17 cellular contexts compared by ENCODE assay signal in genomic region chr15:60044636-60045273, GRCh38. TPM values are rescaled to one million over a fixed set of nuclear protein-coding genes. Genes with fewer than 3 reads are reported as not detected.
DNase-seq lines count a peak whose midpoint lies in the region; ATAC-seq and TF ChIP-seq lines count a peak whose summit lies in the region.
"Had no signal": no experiment of that assay in that cellular context is flagged by ENCODE, and none has a peak within 500 bp of the region (broad histone marks: within the 10 kb centered on the region; RNA-seq: fewer than 3 reads in every experiment).

No MANE protein-coding gene starts in this region.

- no peak overlapping the region for H3K4me2 ChIP-seq in mesendoderm (ENCODE audit: low read length)
- H3K4me2 ChIP-seq: A549 had no signal

- no peak overlapping the region for H2AK5ac ChIP-seq in mesendoderm (ENCODE audit: low read length)

- TF ChIP-seq POLR2A in heart left ventricle (IDR thresholded peaks at IDR 0.05) = no peak

- H3K56ac ChIP-seq in mesendoderm (ENCODE audit: low read length) = no peak overlapping the region

- no peak overlapping the region for H2BK15ac ChIP-seq in mesendoderm (replicated peaks; ENCODE audit: low read depth)

- no CpG with 5 or more reads among the region's 5 CpGs for WGBS in mesendoderm (ENCODE audit: extremely low coverage, insufficient coverage, low lambda C conversion rate)
- 51 to 55% (median 52%) methylated on average over 5 of the region's 5 CpGs for WGBS in heart left ventricle, 4 donors

- intact Hi-C loops in activated CD4-positive, alpha-beta T cell treated with anti-CD3 and anti-CD28 coated beads, Interleukin-2, amount 10 ng/mL, durations not matched to agents 24 days and 14 days (cut with micrococcal nuclease) = loop anchor here (1.0 to 2.0 kb wide), 5 partner anchors 8 to 82 kb away; no protein-coding TSS in a partner anchor
- intact Hi-C loops in activated CD4-positive, alpha-beta memory T cell treated with anti-CD3 and anti-CD28 coated beads for 36 hours (cut with micrococcal nuclease) = loop anchor here (1.0 to 5.0 kb wide), 4 partner anchors 33 to 125 kb away; no protein-coding TSS in a partner anchor
- intact Hi-C loops in heart left ventricle (cut with DNase I) = no loop called here
- intact Hi-C loops in tibial artery (cut with DNase I; ENCODE audit: low total_unique reads) = no loop called here

- POLR2A ChIA-PET in activated CD4-positive, alpha-beta memory T cell treated with anti-CD3 and anti-CD28 coated beads for 36 hours (lab: Charles Lee) = interaction anchor here (0.8 to 1.5 kb wide), 6 partner anchors 33 to 110 kb away, joined by 3 to 6 read pairs (median 3); no protein-coding TSS in a partner anchor

- peak overlapping the region; percentile 54 for H3K4me3 Mint-ChIP-seq in activated CD4-positive, alpha-beta T cell treated with anti-CD3 and anti-CD28 coated beads, Interleukin-2, amount 10 ng/mL, durations not matched to agents 24 days and 14 days
- H3K4me3 Mint-ChIP-seq in activated CD4-positive, alpha-beta memory T cell treated with anti-CD3 and anti-CD28 coated beads for 36 hours = peak overlapping the region; percentile 46
- H3K4me3 Mint-ChIP-seq: stimulated activated memory B cell treated with anti-CD40 and anti-IgM and Interleukin-4, amounts not matched to agents 10 μg/mL and 1 μg/mL and 100 μg/mL, for 72 hours had no signal

- H3K27me3 Mint-ChIP-seq in activated CD4-positive, alpha-beta T cell treated with anti-CD3 and anti-CD28 coated beads, Interleukin-2, amount 10 ng/mL, durations not matched to agents 24 days and 14 days = peaks cover 23% of the 10 kb centered on the region
- H3K27me3 Mint-ChIP-seq in activated CD4-positive, alpha-beta memory T cell treated with anti-CD3 and anti-CD28 coated beads for 36 hours = peaks cover 4% of the 10 kb centered on the region

- H3K18ac ChIP-seq in mesendoderm (ENCODE audit: low read length) = no peak overlapping the region

- H3K36me3 ChIP-seq in mesendoderm (ENCODE audit: control insufficient read depth, insufficient read depth, low read length) = no peaks in the 10 kb centered on the region
- H3K36me3 ChIP-seq in heart left ventricle = no peaks in the 10 kb centered on the region
- no peaks in the 10 kb centered on the region for H3K36me3 ChIP-seq in tibial artery

- H3K4me3 ChIP-seq in Jurkat, Clone E6-1 (ENCODE audit: low read length) = peak overlapping the region; percentile 4; the same call in 1 of the 2 replicates
- H3K4me3 ChIP-seq in mesendoderm (ENCODE audit: low read length) (no peak overlapping the region), heart left ventricle (no peak overlapping the region), tibial artery (no peak overlapping the region)
- H3K4me3 ChIP-seq: A549 had no signal

- H3K27ac ChIP-seq in mesendoderm (ENCODE audit: low read depth, low read length) = no peak overlapping the region
- no peak overlapping the region for H3K27ac ChIP-seq in heart left ventricle
- no peak overlapping the region for H3K27ac ChIP-seq in tibial artery
- H3K27ac ChIP-seq: A549 had no signal

- peaks cover 20% of the 10 kb centered on the region for H3K4me1 Mint-ChIP-seq in activated CD4-positive, alpha-beta T cell treated with anti-CD3 and anti-CD28 coated beads, Interleukin-2, amount 10 ng/mL, durations not matched to agents 24 days and 14 days
- peaks cover 19% of the 10 kb centered on the region for H3K4me1 Mint-ChIP-seq in activated CD4-positive, alpha-beta memory T cell treated with anti-CD3 and anti-CD28 coated beads for 36 hours (ENCODE audit: low read depth)
- H3K4me1 Mint-ChIP-seq: stimulated activated memory B cell treated with anti-CD40 and anti-IgM and Interleukin-4, amounts not matched to agents 10 μg/mL and 1 μg/mL and 100 μg/mL, for 72 hours had no signal

- no peak overlapping the region for H3K9ac ChIP-seq in mesendoderm (ENCODE audit: low read length)

- no peaks in the 10 kb centered on the region for H3K27me3 ChIP-seq in mesendoderm (ENCODE audit: insufficient read depth, low read length, poor library complexity)
- H3K27me3 ChIP-seq in heart left ventricle = peaks cover 0 to 39% (median 7%) of the 10 kb centered on the region in 9 donors
- peaks cover 0 to 2% of the 10 kb centered on the region in 2 donors for H3K27me3 ChIP-seq in tibial artery

- H3K4me1 ChIP-seq in mesendoderm (ENCODE audit: control insufficient read depth, low read depth, low read length) = no peaks in the 10 kb centered on the region
- no peaks in the 10 kb centered on the region for H3K4me1 ChIP-seq in heart left ventricle
- no peaks in the 10 kb centered on the region for H3K4me1 ChIP-seq in tibial artery
- H3K4me1 ChIP-seq: A549 had no signal

- no peak for ATAC-seq in heart left ventricle
- ATAC-seq: A549; stimulated activated memory B cell treated with anti-CD40 and anti-IgM and Interleukin-4, amounts not matched to agents 10 μg/mL and 1 μg/mL and 100 μg/mL, for 72 hours had no signal

- H3K9me3 ChIP-seq in heart left ventricle (peaks cover 0 to 8% (median 3%) of the 10 kb centered on the region in 12 donors), tibial artery (no peaks in the 10 kb centered on the region)

- no peak overlapping the region for H4K5ac ChIP-seq in mesendoderm (ENCODE audit: low read length)

- H3K4ac ChIP-seq in mesendoderm (ENCODE audit: low read depth, low read length) = no peak overlapping the region

- peaks cover 2% of the 10 kb centered on the region for H3K36me3 Mint-ChIP-seq in activated CD4-positive, alpha-beta T cell treated with anti-CD3 and anti-CD28 coated beads, Interleukin-2, amount 10 ng/mL, durations not matched to agents 24 days and 14 days (ENCODE audit: low read depth)
- peaks cover 2% of the 10 kb centered on the region for H3K36me3 Mint-ChIP-seq in activated CD4-positive, alpha-beta memory T cell treated with anti-CD3 and anti-CD28 coated beads for 36 hours
- H3K36me3 Mint-ChIP-seq: stimulated activated memory B cell treated with anti-CD40 and anti-IgM and Interleukin-4, amounts not matched to agents 10 μg/mL and 1 μg/mL and 100 μg/mL, for 72 hours had no signal

- TF ChIP-seq CTCF in heart left ventricle (IDR thresholded peaks at IDR 0.05) (no peak), tibial artery (IDR thresholded peaks at IDR 0.05) (no peak)

- peak; percentile 82 for DNase-seq in activated CD4-positive, alpha-beta T cell treated with anti-CD3 and anti-CD28 coated beads, Interleukin-2, amount 10 ng/mL, durations not matched to agents 24 days and 14 days
- DNase-seq in activated CD4-positive, alpha-beta T cell treated with anti-CD3 and anti-CD28 coated beads, Interleukin-2, amount 50 U/mL, for 1 hour = no peak
- DNase-seq in Jurkat, Clone E6-1 (ENCODE audit: low read depth, low spot score) = peak; percentile 87
- peak; percentile 57 for DNase-seq in activated CD4-positive, alpha-beta memory T cell treated with anti-CD3 and anti-CD28 coated beads for 36 hours
- DNase-seq in mesendoderm (peak; percentile 14), activated gamma-delta T cell treated with Interleukin-2 at 50 U/mL for 16 hours (no peak), heart left ventricle (no peak), tibial artery (no peak)
- DNase-seq: activated CD4-positive, CD25-positive, alpha-beta regulatory T cell treated with anti-CD3 and anti-CD28 coated beads, Interleukin-2, amount 50 U/mL, for 72 hours; foreskin melanocyte; GDM1; NCI-H524; stimulated activated CD4-positive, alpha-beta T cell treated with anti-CD3 and anti-CD28 coated beads, Interleukin-4, amount 100 ng/mL, for 1 hour had no signal

- H3K23ac ChIP-seq in mesendoderm (ENCODE audit: low read length) = no peak overlapping the region

- CTCF ChIA-PET in activated CD4-positive, alpha-beta memory T cell treated with anti-CD3 and anti-CD28 coated beads for 36 hours (lab: Charles Lee) = interaction anchor here (0.6 to 1.5 kb wide), 8 partner anchors 37 to 282 kb away, joined by 3 to 9 read pairs (median 4); no protein-coding TSS in a partner anchor

- H3K79me1 ChIP-seq in mesendoderm (ENCODE audit: low read length) = no peaks in the 10 kb centered on the region

- no peak overlapping the region for H2BK5ac ChIP-seq in mesendoderm (ENCODE audit: low read length)

- H3K27ac Mint-ChIP-seq in activated CD4-positive, alpha-beta T cell treated with anti-CD3 and anti-CD28 coated beads, Interleukin-2, amount 10 ng/mL, durations not matched to agents 24 days and 14 days = peak overlapping the region; percentile 78
- peak overlapping the region; percentile 75 for H3K27ac Mint-ChIP-seq in activated CD4-positive, alpha-beta memory T cell treated with anti-CD3 and anti-CD28 coated beads for 36 hours
- H3K27ac Mint-ChIP-seq: stimulated activated memory B cell treated with anti-CD40 and anti-IgM and Interleukin-4, amounts not matched to agents 10 μg/mL and 1 μg/mL and 100 μg/mL, for 72 hours had no signal

- H3K9me3 Mint-ChIP-seq in activated CD4-positive, alpha-beta T cell treated with anti-CD3 and anti-CD28 coated beads, Interleukin-2, amount 10 ng/mL, durations not matched to agents 24 days and 14 days = peaks cover 12% of the 10 kb centered on the region
- peaks cover 6% of the 10 kb centered on the region for H3K9me3 Mint-ChIP-seq in activated CD4-positive, alpha-beta memory T cell treated with anti-CD3 and anti-CD28 coated beads for 36 hours

- H4K8ac ChIP-seq in mesendoderm (ENCODE audit: low read depth, low read length) = no peak overlapping the region

- H2BK120ac ChIP-seq in mesendoderm (ENCODE audit: low read depth, low read length) = no peak overlapping the region

- H3K79me2 ChIP-seq in mesendoderm (ENCODE audit: control insufficient read depth, insufficient read depth, low read length) = no peaks in the 10 kb centered on the region

RNA-seq across cellular contexts. Expression of gene FOXB1, which starts 40.6 kb away (rescaled TPM):
- 0.54 and 0.68 TPM in 2 replicates for total RNA-seq in activated CD4-positive, alpha-beta T cell treated with anti-CD3 and anti-CD28 coated beads, Interleukin-2, amount 10 ng/mL, durations not matched to agents 24 days and 14 days
- polyA plus RNA-seq in Jurkat, Clone E6-1 (2012; ENCODE audit: insufficient read depth, insufficient read length) = 2.4 TPM
- total RNA-seq in activated CD4-positive, alpha-beta memory T cell treated with anti-CD3 and anti-CD28 coated beads for 36 hours = 1 to 10 TPM; 1.5 to 2.0 TPM
- 4.7 TPM for polyA plus RNA-seq in mesendoderm (2013, experiment 1 of 2)
- polyA plus RNA-seq in mesendoderm (2013, experiment 2 of 2) = 5.5 TPM
- not detected for total RNA-seq in heart left ventricle
- polyA plus RNA-seq in heart left ventricle = not detected
- total RNA-seq: lung microvascular endothelial cell, RPMI7951 had no signal
- polyA plus RNA-seq: A549 had no signal

Comparison
In these comparisons a context has a peak if more than half of its experiments do, and no peak if none do; other contexts are left out.
1. DNase-seq: peak in activated CD4-positive, alpha-beta T cell treated with anti-CD3 and anti-CD28 coated beads, Interleukin-2, amount 10 ng/mL, durations not matched to agents 24 days and 14 days (single experiment), Jurkat, Clone E6-1 (single experiment), activated CD4-positive, alpha-beta memory T cell treated with anti-CD3 and anti-CD28 coated beads for 36 hours (single experiment) and mesendoderm (single experiment); none in activated CD4-positive, alpha-beta T cell treated with anti-CD3 and anti-CD28 coated beads, Interleukin-2, amount 50 U/mL, for 1 hour (single experiment), activated gamma-delta T cell treated with Interleukin-2 at 50 U/mL for 16 hours (single experiment), heart left ventricle (0 of 5) and tibial artery (0 of 2).
2. intact Hi-C loops: an anchor here in activated CD4-positive, alpha-beta T cell treated with anti-CD3 and anti-CD28 coated beads, Interleukin-2, amount 10 ng/mL, durations not matched to agents 24 days and 14 days (1.0 to 2.0 kb wide) and activated CD4-positive, alpha-beta memory T cell treated with anti-CD3 and anti-CD28 coated beads for 36 hours (1.0 to 5.0 kb wide); none called in heart left ventricle and tibial artery.